11 cellular contexts compared by ENCODE assay signal in the genomic region with DNA sequence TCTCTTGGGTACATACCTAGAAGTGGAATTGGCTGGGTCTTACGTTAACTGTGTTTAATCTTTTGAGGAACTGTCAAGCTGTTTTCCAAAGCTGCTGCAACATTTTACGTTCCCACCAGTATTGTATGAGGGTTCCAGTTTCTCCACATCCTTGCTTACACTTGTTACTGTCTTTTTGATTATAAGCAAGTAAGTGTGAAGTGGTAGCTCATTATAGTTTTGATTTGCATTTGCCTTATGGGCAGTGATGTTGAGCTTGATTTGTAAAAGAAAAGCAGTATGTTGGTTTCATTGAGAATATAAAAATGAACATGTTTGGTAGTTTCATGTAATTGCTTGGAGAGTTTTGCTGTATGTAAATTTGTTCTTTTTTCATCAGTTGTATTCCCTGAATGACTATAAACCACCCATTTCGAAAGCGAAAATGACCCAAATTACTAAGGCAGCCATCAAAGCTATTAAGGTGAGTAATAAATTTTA. TPM values are rescaled to one million over a fixed set of nuclear protein-coding genes. Genes with fewer than 3 reads are reported as not detected.
DNase-seq lines count a peak whose midpoint lies in the region; ATAC-seq and TF ChIP-seq lines count a peak whose summit lies in the region.
"Had no signal": no experiment of that assay in that cellular context is flagged by ENCODE, and none has a peak within 500 bp of the region (broad histone marks: within the 10 kb centered on the region; RNA-seq: fewer than 3 reads in every experiment).

No MANE protein-coding gene starts in this region.

- POLR2A ChIA-PET in CD4-positive, alpha-beta memory T cell (lab: Charles Lee; ENCODE audit: partially characterized antibody), result interaction anchor here (1.0 to 1.4 kb wide), 2 partner anchors 9 to 61 kb away, joined by 3 to 5 read pairs; no protein-coding TSS in a partner anchor
- POLR2A ChIA-PET in PC-9 (lab: Charles Lee; ENCODE audit: unreplicated experiment), result no interaction called here

- no peaks in the 10 kb centered on the region for H3K9me3 ChIP-seq in CD4-positive, alpha-beta memory T cell (ENCODE audit: control insufficient read depth in 1 of 2, low read length in 2 of 2)
- H3K9me3 ChIP-seq in PC-9 (ENCODE audit: insufficient read depth, low read depth) (no peaks in the 10 kb centered on the region), right atrium auricular region (no peaks in the 10 kb centered on the region)

- H3K27me3 Mint-ChIP-seq in CD4-positive, alpha-beta memory T cell, result no peaks in the 10 kb centered on the region
- peaks cover 1% of the 10 kb centered on the region for H3K27me3 Mint-ChIP-seq in glutamatergic neuron (ENCODE audit: unreplicated experiment)

- H3K4me1 ChIP-seq in CD4-positive, alpha-beta memory T cell (ENCODE audit: insufficient read depth, low read length), result peaks cover 43% of the 10 kb centered on the region
- no peaks in the 10 kb centered on the region for H3K4me1 ChIP-seq in PC-9 (replicated peaks; ENCODE audit: insufficient read depth)
- peaks cover 0 to 13% of the 10 kb centered on the region in 2 donors for H3K4me1 ChIP-seq in right atrium auricular region

- CTCF ChIA-PET in CD4-positive, alpha-beta memory T cell (lab: Charles Lee; ENCODE audit: partially characterized antibody), result no interaction called here
- CTCF ChIA-PET in PC-9 (lab: Charles Lee), result no interaction called here

- intact Hi-C loops in CD4-positive, alpha-beta memory T cell (cut with micrococcal nuclease), result no loop called here
- intact Hi-C loops in PC-9 (cut with micrococcal nuclease; ENCODE audit: unreplicated experiment), result no loop called here

- TF ChIP-seq CTCF in PC-9 (conservative IDR thresholded peaks at IDR 0.05) (no peak), glutamatergic neuron (IDR thresholded peaks at IDR 0.05; ENCODE audit: partially characterized antibody, unreplicated experiment) (no peak), right atrium auricular region (IDR thresholded peaks at IDR 0.05) (no peak)

- H3K36me3 ChIP-seq in CD4-positive, alpha-beta memory T cell (ENCODE audit: insufficient read depth, low read length), result no peaks in the 10 kb centered on the region
- H3K36me3 ChIP-seq in PC-9 (ENCODE audit: low read depth) (peaks cover 15% of the 10 kb centered on the region; the same call in 1 of the 2 replicates), right atrium auricular region (no peaks in the 10 kb centered on the region)

- ATAC-seq in GM18868 (IDR thresholded peaks at IDR 0.05; ENCODE audit: unreplicated experiment) (peak; percentile 99), GM21825 (IDR thresholded peaks at IDR 0.05; ENCODE audit: unreplicated experiment) (peak; percentile 92), HG03432 (IDR thresholded peaks at IDR 0.05; ENCODE audit: unreplicated experiment) (peak; percentile 98)

- peak overlapping the region in 7 of 8 donors; percentile 17 to 57 (median 30) for H3K4me3 Mint-ChIP-seq in CD4-positive, alpha-beta memory T cell
- no peak overlapping the region for H3K4me3 Mint-ChIP-seq in glutamatergic neuron (ENCODE audit: unreplicated experiment)

- no TSS peak for BruUV-seq in PC-9 (replicated peaks; lab: Mats Ljungman, UMichigan)

- H3K36me3 Mint-ChIP-seq in CD4-positive, alpha-beta memory T cell, result peaks cover 24 to 37% of the 10 kb centered on the region in 2 donors
- H3K36me3 Mint-ChIP-seq in glutamatergic neuron (ENCODE audit: unreplicated experiment), result no peaks in the 10 kb centered on the region

- no peaks in the 10 kb centered on the region for H3K9me2 ChIP-seq in PC-9 (ENCODE audit: insufficient read depth)

- H3K27me3 ChIP-seq in CD4-positive, alpha-beta memory T cell (ENCODE audit: insufficient read depth, low read length), result no peaks in the 10 kb centered on the region
- H3K27me3 ChIP-seq in PC-9 (ENCODE audit: insufficient read depth, low read depth) (no peaks in the 10 kb centered on the region), right atrium auricular region (no peaks in the 10 kb centered on the region)

- no peak overlapping the region for H3K4me2 ChIP-seq in PC-9

- H3K27ac ChIP-seq in CD4-positive, alpha-beta memory T cell (ENCODE audit: low read depth, low read length), result no peak overlapping the region
- H3K27ac ChIP-seq in PC-9 (no peak overlapping the region), right atrium auricular region (no peak overlapping the region)

- no peak overlapping the region for H3K4me3 ChIP-seq in CD4-positive, alpha-beta memory T cell (ENCODE audit: low read length in 2 of 2)
- H3K4me3 ChIP-seq in PC-9 (no peak overlapping the region), right atrium auricular region (no peak overlapping the region)

- peaks cover 39 to 72% (median 52%) of the 10 kb centered on the region in 4 donors for H3K4me1 Mint-ChIP-seq in CD4-positive, alpha-beta memory T cell
- peaks cover 4% of the 10 kb centered on the region for H3K4me1 Mint-ChIP-seq in glutamatergic neuron (ENCODE audit: low read depth, unreplicated experiment)

- DNase-seq in CD4-positive, alpha-beta memory T cell, result no peak
- no peak for DNase-seq in PC-9
- no peak for DNase-seq in EL
- DNase-seq in glutamatergic neuron, result no peak
- DNase-seq in right atrium auricular region (ENCODE audit: low spot score), result no peak
- DNase-seq: central memory CD4-positive, alpha-beta T cell; NCI-H1092 treated with DMSO at 0.1 percent for 48 hours; RPMI8226 had no signal

- H2AFZ ChIP-seq in PC-9, result no peak overlapping the region

- H3F3A ChIP-seq in PC-9 (ENCODE audit: insufficient read depth, low read depth), result no peaks in the 10 kb centered on the region

- H4K20me1 ChIP-seq in PC-9 (ENCODE audit: insufficient read depth), result peaks cover 90% of the 10 kb centered on the region

- H3K79me2 ChIP-seq in PC-9 (ENCODE audit: low read depth), result peaks cover 86% of the 10 kb centered on the region

- peak overlapping the region in 5 of 7 donors; percentile 24 to 61 (median 53) for H3K27ac Mint-ChIP-seq in CD4-positive, alpha-beta memory T cell
- H3K27ac Mint-ChIP-seq in glutamatergic neuron (ENCODE audit: unreplicated experiment), result no peak overlapping the region

- H3K9me3 Mint-ChIP-seq in CD4-positive, alpha-beta memory T cell, result no peaks in the 10 kb centered on the region
- peaks cover 3% of the 10 kb centered on the region for H3K9me3 Mint-ChIP-seq in glutamatergic neuron (ENCODE audit: unreplicated experiment)

RNA-seq across cellular contexts. Expression of gene SCAF8, which starts 40.4 kb away (rescaled TPM):
- 10 to 100 TPM; 59.9 to 60.5 TPM for total RNA-seq in CD4-positive, alpha-beta memory T cell
- 10 to 100 TPM in 1 of 2 donors, 1 to 10 TPM in 1; 4.5 to 20.5 TPM for polyA plus RNA-seq in CD4-positive, alpha-beta memory T cell
- total RNA-seq in PC-9 (2021) (21.6 and 22.7 TPM in 2 replicates), glutamatergic neuron (ENCODE audit: unreplicated experiment) (54.9 TPM), right atrium auricular region (10 to 100 TPM; 44.4 to 46.9 TPM)
